ENCODE assay signal across 21 cellular contexts in the genomic region with DNA sequence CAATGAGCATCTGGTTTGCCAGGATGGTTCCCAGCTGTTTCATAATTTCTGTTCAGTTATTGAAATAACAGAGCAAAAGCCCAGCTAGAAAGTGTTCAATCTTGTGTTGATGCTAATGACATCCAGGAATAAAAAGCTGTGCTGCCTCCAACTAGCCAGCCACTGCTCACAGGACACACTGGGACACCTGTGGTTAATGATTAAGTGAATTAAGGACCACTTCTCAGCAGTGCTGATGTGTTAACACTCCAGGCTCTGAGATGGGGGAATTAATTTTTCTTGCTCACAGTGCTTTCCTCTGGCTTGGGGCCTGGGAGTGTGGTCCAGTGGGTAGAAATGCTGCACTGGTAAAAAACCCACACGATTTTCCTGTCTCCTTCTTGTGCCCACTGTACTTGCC.
DNase-seq lines count a peak whose midpoint lies in the region; ATAC-seq and TF ChIP-seq lines count a peak whose summit lies in the region.
"Had no signal": no experiment of that assay in that cellular context is flagged by ENCODE, and none has a peak within 500 bp of the region (broad histone marks: within the 10 kb centered on the region; RNA-seq: fewer than 3 reads in every experiment).

No MANE protein-coding gene starts in this region.

- H3K79me2 ChIP-seq in GM23248 (ENCODE audit: insufficient read depth): no peaks in the 10 kb centered on the region

- H2AFZ ChIP-seq in GM23248: no peak overlapping the region

- 50 to 61% methylated on average over 1 of the region's 1 CpG for WGBS in GM23248 (ENCODE audit: low coverage in 1 of 2, low lambda C conversion rate in 2 of 2, missing lambda C conversion rate in 2 of 2), 2 experiments

- no peaks in the 10 kb centered on the region for H3F3A ChIP-seq in GM23248 (ENCODE audit: insufficient read depth)

- H3K4me3 ChIP-seq in left lung (no peak overlapping the region), GM23248 (no peak overlapping the region)
- H3K4me3 ChIP-seq: BLaER1 had no signal

- H3K9me3 ChIP-seq in left lung: no peaks in the 10 kb centered on the region
- H3K9me3 ChIP-seq in GM23248 (ENCODE audit: low read depth): no peaks in the 10 kb centered on the region
- H3K9me3 ChIP-seq: BE2C, BLaER1 had no signal

- H3K36me3 ChIP-seq in left lung (no peaks in the 10 kb centered on the region), GM23248 (ENCODE audit: low read depth) (no peaks in the 10 kb centered on the region)
- H3K36me3 ChIP-seq: BE2C, BLaER1 had no signal

- no peaks in the 10 kb centered on the region for H3K27me3 ChIP-seq in left lung
- no peaks in the 10 kb centered on the region for H3K27me3 ChIP-seq in GM23248 (replicated peaks; ENCODE audit: insufficient read depth)
- H3K27me3 ChIP-seq: BE2C, BLaER1 had no signal

- no peak overlapping the region for H3K4me2 ChIP-seq in GM23248 (ENCODE audit: unreplicated experiment)
- H3K4me2 ChIP-seq: BLaER1 had no signal

- H3K27ac ChIP-seq in left lung (no peak overlapping the region), GM23248 (no peak overlapping the region)
- H3K27ac ChIP-seq: BLaER1 had no signal

- H3K4me1 ChIP-seq in left lung: no peaks in the 10 kb centered on the region
- H3K4me1 ChIP-seq in GM23248 (ENCODE audit: insufficient read depth): no peaks in the 10 kb centered on the region
- H3K4me1 ChIP-seq: BE2C, BLaER1 had no signal

- H3K9me2 ChIP-seq in GM23248 (ENCODE audit: insufficient read depth): no peaks in the 10 kb centered on the region

- ATAC-seq in left lung: peak; percentile 38
- no peak for ATAC-seq in GM18519 (IDR thresholded peaks at IDR 0.05; ENCODE audit: low FRiP score, unreplicated experiment)

- TF ChIP-seq CTCF in left lung (IDR thresholded peaks at IDR 0.05): no peak

- H4K20me1 ChIP-seq in GM23248 (ENCODE audit: insufficient read depth): no peaks in the 10 kb centered on the region
- H4K20me1 ChIP-seq: BLaER1 had no signal

- intact Hi-C loops in left lung (cut with DNase I): no loop called here

- peak; percentile 76 for DNase-seq in DMS53 (lab: John Stamatoyannopoulos, UW)
- DNase-seq in DMS53 treated with DMSO at 0.1 percent for 48 hours (lab: John Stamatoyannopoulos, UW; ENCODE audit: unreplicated experiment): peak; percentile 32
- DNase-seq in left lung: no peak
- DNase-seq in GM23248: no peak
- no peak for DNase-seq in cerebellar cortex (ENCODE audit: low spot score)
- DNase-seq: 8988T; ACHN; BE2C; C1 segment of cervical spinal cord; CD4-positive, alpha-beta memory T cell; CD4-positive, CD25-positive, alpha-beta regulatory T cell; CD8-positive, alpha-beta memory T cell; COR-L47; DMS 273 treated with DMSO at 0.1 percent for 48 hours; DMS153; DMS79; DND-41; EL; GDM1 had no signal

- in situ Hi-C loops in GM23248 (cut with MboI): no loop called here

- H3K9ac ChIP-seq in GM23248: no peak overlapping the region
- H3K9ac ChIP-seq: BLaER1 had no signal

Comparison
In these comparisons a context has a peak if more than half of its experiments do, and no peak if none do; other contexts are left out.
1. DNase-seq: peak in DMS53 (single experiment) and DMS53 treated with DMSO at 0.1 percent for 48 hours (single experiment); none in left lung (0 of 2), GM23248 (single experiment) and cerebellar cortex (single experiment).